Comparison of ENCODE assay signal across 1 cellular context in genomic region chr3:149969945-149970715, GRCh38.
TF ChIP-seq lines count a peak whose summit lies in the region.

No MANE protein-coding gene starts in this region.

TF ChIP-seq in GM12878, 131 proteins besides CTCF, POLR2A, EP300 and RAD21 (continued from another document and continues in another):
- no peak for TF ChIP-seq REST (IDR thresholded peaks at IDR 0.05; ENCODE audit: low read depth, low read length)
- TF ChIP-seq HDAC2 (IDR thresholded peaks at IDR 0.05) = 0 out of 2 replicates have a peak, but pooled peaks have one; percentile 58
- no peak; the same call in 1 of the 2 replicates for TF ChIP-seq GATAD2B (conservative IDR thresholded peaks at IDR 0.05; ENCODE audit: low read depth)
- TF ChIP-seq TAF1 (IDR thresholded peaks at IDR 0.05; ENCODE audit: borderline replicate concordance, low read depth, low read length) = no peak
- TF ChIP-seq ZNF592 (IDR thresholded peaks at IDR 0.05) = no peak
- no peak for TF ChIP-seq BCL11A (IDR thresholded peaks at IDR 0.05; ENCODE audit: low read depth, low read length)
- no peak for TF ChIP-seq TBL1XR1 (IDR thresholded peaks at IDR 0.05; ENCODE audit: low read depth, low read length)
- peak; percentile 93 for TF ChIP-seq ZNF384 (IDR thresholded peaks at IDR 0.05; ENCODE audit: borderline replicate concordance, low read depth, low read length)
- no peak for TF ChIP-seq NFIC (IDR thresholded peaks at IDR 0.05; ENCODE audit: low read depth, low read length)
- peak; percentile 65; the same call in 1 of the 2 replicates for TF ChIP-seq YY1 (IDR thresholded peaks at IDR 0.05; ENCODE audit: low read depth, low read length)
- TF ChIP-seq SUZ12 (IDR thresholded peaks at IDR 0.05; ENCODE audit: unreplicated experiment) = no peak
- TF ChIP-seq NKRF (conservative IDR thresholded peaks at IDR 0.05) = 0 out of 2 replicates have a peak, but pooled peaks have one; percentile 32
- TF ChIP-seq IKZF1 (conservative IDR thresholded peaks at IDR 0.05) = 0 out of 2 replicates have a peak, but pooled peaks have one; percentile 12
- no peak for TF ChIP-seq IKZF2 (IDR thresholded peaks at IDR 0.05)
- TF ChIP-seq DPF2 (IDR thresholded peaks at IDR 0.05) = 0 out of 2 replicates have a peak, but pooled peaks have one; percentile 20
- no peak for TF ChIP-seq SREBF1 (IDR thresholded peaks at IDR 0.05; ENCODE audit: low read length)
- no peak for TF ChIP-seq ZBTB11 (CRISPR knock-in tag; IDR thresholded peaks at IDR 0.05)
- TF ChIP-seq NFYA (IDR thresholded peaks at IDR 0.05; ENCODE audit: borderline replicate concordance, low read depth, low read length) = no peak
- peak in 1 of 2 experiments; percentile 73; a peak in 1 of 3 replicates for TF ChIP-seq EGR1 (IDR thresholded peaks at IDR 0.05; ENCODE audit: borderline replicate concordance in 1 of 2, low read depth in 2 of 2, low read length in 2 of 2)
- TF ChIP-seq CBX5 (IDR thresholded peaks at IDR 0.05; ENCODE audit: low read depth) = no peak
- TF ChIP-seq IRF5 (IDR thresholded peaks at IDR 0.05; ENCODE audit: borderline replicate concordance) = no peak
- TF ChIP-seq ZBED1 (IDR thresholded peaks at IDR 0.05; ENCODE audit: borderline replicate concordance) = no peak
- TF ChIP-seq SIX5 (IDR thresholded peaks at IDR 0.05; ENCODE audit: low read depth, low read length, severe bottlenecking) = no peak
- no peak for TF ChIP-seq ZBTB4 (CRISPR knock-in tag; IDR thresholded peaks at IDR 0.05)
- TF ChIP-seq CUX1 (IDR thresholded peaks at IDR 0.05; ENCODE audit: insufficient replicate concordance, low read depth, low read length) = no peak
- TF ChIP-seq BHLHE40 (IDR thresholded peaks at IDR 0.05; ENCODE audit: borderline replicate concordance in 1 of 2, low read depth in 2 of 2, low read length in 1 of 2) = no peak
- no peak for TF ChIP-seq BRCA1 (IDR thresholded peaks at IDR 0.05; ENCODE audit: low read depth, low read length)
- TF ChIP-seq SUPT20H (IDR thresholded peaks at IDR 0.05; ENCODE audit: borderline replicate concordance, control insufficient read depth, low read depth, low read length) = no peak
- TF ChIP-seq ELK1 (IDR thresholded peaks at IDR 0.05; ENCODE audit: low read depth, low read length) = no peak
